In genomic region chr2:27075219-27075871, GRCh38 we compare ENCODE assay signal across 8 cellular contexts. TPM values are rescaled to one million over a fixed set of nuclear protein-coding genes. Genes with fewer than 3 reads are reported as not detected.
DNase-seq lines count a peak whose midpoint lies in the region; ATAC-seq and TF ChIP-seq lines count a peak whose summit lies in the region.

No MANE protein-coding gene starts in this region.

- H3K4me1 Mint-ChIP-seq in CD14-positive monocyte (peaks cover 68% of the 10 kb centered on the region), immature natural killer cell (peaks cover 56 to 65% of the 10 kb centered on the region in 2 donors)
- H3K4me1 Mint-ChIP-seq in activated CD8-positive, alpha-beta T cell treated with anti-CD3 and anti-CD28 coated beads for 36 hours (ENCODE audit: low read depth), result peaks cover 54% of the 10 kb centered on the region

- H3K36me3 Mint-ChIP-seq in CD14-positive monocyte (no peaks in the 10 kb centered on the region), immature natural killer cell (no peaks in the 10 kb centered on the region)
- H3K36me3 Mint-ChIP-seq in activated CD8-positive, alpha-beta T cell treated with anti-CD3 and anti-CD28 coated beads for 36 hours (ENCODE audit: low read depth), result peaks cover 4% of the 10 kb centered on the region

- DNase-seq in CD14-positive monocyte (ENCODE audit: low spot score) (no peak), NCI-H1092 (lab: John Stamatoyannopoulos, UW) (peak; percentile 28), immature natural killer cell (peak; percentile 47 to 61 (median 54)), RWPE1 (ENCODE audit: low spot score) (no peak), NCI-H2081 treated with DMSO at 0.1 percent for 48 hours (lab: John Stamatoyannopoulos, UW) (no peak)
- peak; percentile 59 for DNase-seq in activated CD8-positive, alpha-beta T cell treated with anti-CD3 and anti-CD28 coated beads for 36 hours

- intact Hi-C loops in CD14-positive monocyte (cut with micrococcal nuclease), result no loop called here
- intact Hi-C loops in activated CD8-positive, alpha-beta T cell treated with anti-CD3 and anti-CD28 coated beads for 36 hours (cut with micrococcal nuclease), result no loop called here

- H3K27ac ChIP-seq in RWPE1, result no peak overlapping the region

- H3K4me3 Mint-ChIP-seq in CD14-positive monocyte (peak overlapping the region; percentile 24 to 71), immature natural killer cell (peak overlapping the region; percentile 45 to 73 (median 66))
- H3K4me3 Mint-ChIP-seq in activated CD8-positive, alpha-beta T cell treated with anti-CD3 and anti-CD28 coated beads for 36 hours, result no peak overlapping the region

- H3K9me3 Mint-ChIP-seq in CD14-positive monocyte (peaks cover 0 to 2% (median 0%) of the 10 kb centered on the region in 7 donors), immature natural killer cell (peaks cover 0 to 2% (median 0%) of the 10 kb centered on the region in 6 donors)
- H3K9me3 Mint-ChIP-seq in activated CD8-positive, alpha-beta T cell treated with anti-CD3 and anti-CD28 coated beads for 36 hours, result no peaks in the 10 kb centered on the region

- TF ChIP-seq CTCF in CD14-positive monocyte (IDR thresholded peaks at IDR 0.05) (no peak), RWPE1 (conservative IDR thresholded peaks at IDR 0.05; ENCODE audit: low read depth) (no peak)
- TF ChIP-seq CTCF in activated CD8-positive, alpha-beta T cell treated with anti-CD3 and anti-CD28 coated beads for 36 hours (IDR thresholded peaks at IDR 0.05), result no peak

- H3K27ac Mint-ChIP-seq in CD14-positive monocyte (peak overlapping the region in 5 of 7 donors; percentile 30 to 82 (median 70)), immature natural killer cell (peak overlapping the region; percentile 77 to 92 (median 88))
- peak overlapping the region; percentile 57 for H3K27ac Mint-ChIP-seq in activated CD8-positive, alpha-beta T cell treated with anti-CD3 and anti-CD28 coated beads for 36 hours

- CTCF ChIA-PET in activated CD8-positive, alpha-beta T cell treated with anti-CD3 and anti-CD28 coated beads for 36 hours (lab: Charles Lee), result interaction anchor here (0.9 to 1.8 kb wide), 3 partner anchors 18 to 113 kb away, joined by 3 to 5 read pairs (median 3); no protein-coding TSS in a partner anchor
- CTCF ChIA-PET in RWPE1 (lab: Yijun Ruan, JAX), result interaction anchor here (0.5 kb wide), 1 partner anchor 8 kb away, joined by 5 read pairs; no protein-coding TSS in a partner anchor

- POLR2A ChIA-PET in activated CD8-positive, alpha-beta T cell treated with anti-CD3 and anti-CD28 coated beads for 36 hours (lab: Charles Lee), result interaction anchor here (0.9 to 5.3 kb wide), 4 partner anchors 8 to 46 kb away, joined by 3 to 40 read pairs (median 6); partner anchors contain the start of gene AGBL5
- POLR2A ChIA-PET in RWPE1 (lab: Yijun Ruan, JAX; ENCODE audit: low non-redundant PET), result no interaction called here

- ATAC-seq in activated CD8-positive, alpha-beta T cell treated with anti-CD3 and anti-CD28 coated beads for 36 hours, result no peak
- no peak for ATAC-seq in HG03469 (IDR thresholded peaks at IDR 0.05; ENCODE audit: unreplicated experiment)
- no peak for ATAC-seq in GM18519 (IDR thresholded peaks at IDR 0.05; ENCODE audit: low FRiP score, unreplicated experiment)

- H3K27me3 Mint-ChIP-seq in CD14-positive monocyte (ENCODE audit: low read depth in 3 of 3), result peaks cover 0 to 7% (median 0%) of the 10 kb centered on the region in 3 donors
- no peaks in the 10 kb centered on the region for H3K27me3 Mint-ChIP-seq in activated CD8-positive, alpha-beta T cell treated with anti-CD3 and anti-CD28 coated beads for 36 hours
- peaks cover 0 to 3% (median 1%) of the 10 kb centered on the region in 3 donors for H3K27me3 Mint-ChIP-seq in immature natural killer cell (ENCODE audit: low read depth in 3 of 3)

RNA-seq across cellular contexts. Expression of gene EMILIN1, which starts 3.1 kb away (rescaled TPM):
- polyA plus RNA-seq in CD14-positive monocyte, result 1 to 10 TPM in 1 of 2 donors, under 1 TPM in 1; 0.44 to 1.0 TPM
- under 1 TPM; 0.61 to 0.63 TPM for total RNA-seq in activated CD8-positive, alpha-beta T cell treated with anti-CD3 and anti-CD28 coated beads for 36 hours
- polyA plus RNA-seq in immature natural killer cell, result 1 to 10 TPM in 1 of 3 donors, under 1 TPM in 2; 0.80 to 1.3 (median 0.92) TPM

RNA-seq across cellular contexts. Expression of gene OST4, which starts 3.9 kb away (rescaled TPM):
- polyA plus RNA-seq in CD14-positive monocyte (100 to 1,000 TPM; 615 to 635 TPM), immature natural killer cell (100 to 1,000 TPM; 677 to 899 (median 681) TPM)
- 100 to 1,000 TPM; 257 to 262 TPM for total RNA-seq in activated CD8-positive, alpha-beta T cell treated with anti-CD3 and anti-CD28 coated beads for 36 hours

RNA-seq across cellular contexts. Expression of gene KHK, which starts 11.2 kb away (rescaled TPM):
- polyA plus RNA-seq in CD14-positive monocyte (1 to 10 TPM; 6.6 to 7.3 TPM), immature natural killer cell (1 to 10 TPM; 7.0 to 9.5 (median 8.4) TPM)
- total RNA-seq in activated CD8-positive, alpha-beta T cell treated with anti-CD3 and anti-CD28 coated beads for 36 hours, result 1 to 10 TPM; 6.7 to 9.5 TPM

RNA-seq across cellular contexts. Expression of gene AGBL5, which starts 23.9 kb away (rescaled TPM):
- polyA plus RNA-seq in CD14-positive monocyte, result 1 to 10 TPM; 4.4 to 4.8 TPM
- total RNA-seq in activated CD8-positive, alpha-beta T cell treated with anti-CD3 and anti-CD28 coated beads for 36 hours, result 10 to 100 TPM; 12.2 to 16.4 TPM
- polyA plus RNA-seq in immature natural killer cell, result 10 to 100 TPM in 1 of 3 donors, 1 to 10 TPM in 2; 7.7 to 10.2 (median 8.9) TPM

RNA-seq across cellular contexts. Expression of gene TMEM214, which starts 42.6 kb away (rescaled TPM):
- polyA plus RNA-seq in CD14-positive monocyte (10 to 100 TPM; 18.3 to 26.9 TPM), immature natural killer cell (10 to 100 TPM; 16.6 to 48.3 (median 17.6) TPM)
- total RNA-seq in activated CD8-positive, alpha-beta T cell treated with anti-CD3 and anti-CD28 coated beads for 36 hours, result 10 to 100 TPM; 54.1 to 58.9 TPM

Comparison
In these comparisons a context has a peak if more than half of its experiments do, and no peak if none do; other contexts are left out.
1. DNase-seq: peak in NCI-H1092 (single experiment), activated CD8-positive, alpha-beta T cell treated with anti-CD3 and anti-CD28 coated beads for 36 hours (single experiment) and immature natural killer cell (3 of 3); none in CD14-positive monocyte (single experiment), RWPE1 (single experiment) and NCI-H2081 treated with DMSO at 0.1 percent for 48 hours (single experiment).
2. Peak in every context shown above with its lines, with median percentiles within 50 percentile points of each other: H3K27ac Mint-ChIP-seq.